In the genomic region with DNA sequence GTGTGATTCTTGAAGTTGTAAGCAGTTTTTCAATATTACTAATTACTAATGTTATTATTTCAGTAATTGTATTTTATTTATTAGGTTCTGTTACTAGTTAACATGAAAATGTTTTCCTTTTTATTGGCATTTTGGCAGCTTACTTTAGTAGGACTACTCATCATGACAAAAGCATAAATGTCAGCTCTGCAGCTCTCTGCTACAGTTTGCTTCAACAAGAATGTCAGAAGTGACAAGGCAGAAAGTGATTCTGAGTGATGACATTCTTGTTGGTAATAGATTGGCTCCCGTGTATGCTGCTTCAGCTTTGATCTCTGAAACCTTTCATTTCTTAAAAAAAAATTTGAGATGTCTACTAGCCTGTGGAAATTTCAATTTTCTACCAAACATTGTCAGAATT, we compare ENCODE assay signal across 1 cellular context.
TF ChIP-seq lines count a peak whose summit lies in the region.

No MANE protein-coding gene starts in this region.

TF ChIP-seq in GM23338, 12 proteins besides CTCF, POLR2A, EP300 and RAD21 (continued from another document):
- TF ChIP-seq, protein P1, sequence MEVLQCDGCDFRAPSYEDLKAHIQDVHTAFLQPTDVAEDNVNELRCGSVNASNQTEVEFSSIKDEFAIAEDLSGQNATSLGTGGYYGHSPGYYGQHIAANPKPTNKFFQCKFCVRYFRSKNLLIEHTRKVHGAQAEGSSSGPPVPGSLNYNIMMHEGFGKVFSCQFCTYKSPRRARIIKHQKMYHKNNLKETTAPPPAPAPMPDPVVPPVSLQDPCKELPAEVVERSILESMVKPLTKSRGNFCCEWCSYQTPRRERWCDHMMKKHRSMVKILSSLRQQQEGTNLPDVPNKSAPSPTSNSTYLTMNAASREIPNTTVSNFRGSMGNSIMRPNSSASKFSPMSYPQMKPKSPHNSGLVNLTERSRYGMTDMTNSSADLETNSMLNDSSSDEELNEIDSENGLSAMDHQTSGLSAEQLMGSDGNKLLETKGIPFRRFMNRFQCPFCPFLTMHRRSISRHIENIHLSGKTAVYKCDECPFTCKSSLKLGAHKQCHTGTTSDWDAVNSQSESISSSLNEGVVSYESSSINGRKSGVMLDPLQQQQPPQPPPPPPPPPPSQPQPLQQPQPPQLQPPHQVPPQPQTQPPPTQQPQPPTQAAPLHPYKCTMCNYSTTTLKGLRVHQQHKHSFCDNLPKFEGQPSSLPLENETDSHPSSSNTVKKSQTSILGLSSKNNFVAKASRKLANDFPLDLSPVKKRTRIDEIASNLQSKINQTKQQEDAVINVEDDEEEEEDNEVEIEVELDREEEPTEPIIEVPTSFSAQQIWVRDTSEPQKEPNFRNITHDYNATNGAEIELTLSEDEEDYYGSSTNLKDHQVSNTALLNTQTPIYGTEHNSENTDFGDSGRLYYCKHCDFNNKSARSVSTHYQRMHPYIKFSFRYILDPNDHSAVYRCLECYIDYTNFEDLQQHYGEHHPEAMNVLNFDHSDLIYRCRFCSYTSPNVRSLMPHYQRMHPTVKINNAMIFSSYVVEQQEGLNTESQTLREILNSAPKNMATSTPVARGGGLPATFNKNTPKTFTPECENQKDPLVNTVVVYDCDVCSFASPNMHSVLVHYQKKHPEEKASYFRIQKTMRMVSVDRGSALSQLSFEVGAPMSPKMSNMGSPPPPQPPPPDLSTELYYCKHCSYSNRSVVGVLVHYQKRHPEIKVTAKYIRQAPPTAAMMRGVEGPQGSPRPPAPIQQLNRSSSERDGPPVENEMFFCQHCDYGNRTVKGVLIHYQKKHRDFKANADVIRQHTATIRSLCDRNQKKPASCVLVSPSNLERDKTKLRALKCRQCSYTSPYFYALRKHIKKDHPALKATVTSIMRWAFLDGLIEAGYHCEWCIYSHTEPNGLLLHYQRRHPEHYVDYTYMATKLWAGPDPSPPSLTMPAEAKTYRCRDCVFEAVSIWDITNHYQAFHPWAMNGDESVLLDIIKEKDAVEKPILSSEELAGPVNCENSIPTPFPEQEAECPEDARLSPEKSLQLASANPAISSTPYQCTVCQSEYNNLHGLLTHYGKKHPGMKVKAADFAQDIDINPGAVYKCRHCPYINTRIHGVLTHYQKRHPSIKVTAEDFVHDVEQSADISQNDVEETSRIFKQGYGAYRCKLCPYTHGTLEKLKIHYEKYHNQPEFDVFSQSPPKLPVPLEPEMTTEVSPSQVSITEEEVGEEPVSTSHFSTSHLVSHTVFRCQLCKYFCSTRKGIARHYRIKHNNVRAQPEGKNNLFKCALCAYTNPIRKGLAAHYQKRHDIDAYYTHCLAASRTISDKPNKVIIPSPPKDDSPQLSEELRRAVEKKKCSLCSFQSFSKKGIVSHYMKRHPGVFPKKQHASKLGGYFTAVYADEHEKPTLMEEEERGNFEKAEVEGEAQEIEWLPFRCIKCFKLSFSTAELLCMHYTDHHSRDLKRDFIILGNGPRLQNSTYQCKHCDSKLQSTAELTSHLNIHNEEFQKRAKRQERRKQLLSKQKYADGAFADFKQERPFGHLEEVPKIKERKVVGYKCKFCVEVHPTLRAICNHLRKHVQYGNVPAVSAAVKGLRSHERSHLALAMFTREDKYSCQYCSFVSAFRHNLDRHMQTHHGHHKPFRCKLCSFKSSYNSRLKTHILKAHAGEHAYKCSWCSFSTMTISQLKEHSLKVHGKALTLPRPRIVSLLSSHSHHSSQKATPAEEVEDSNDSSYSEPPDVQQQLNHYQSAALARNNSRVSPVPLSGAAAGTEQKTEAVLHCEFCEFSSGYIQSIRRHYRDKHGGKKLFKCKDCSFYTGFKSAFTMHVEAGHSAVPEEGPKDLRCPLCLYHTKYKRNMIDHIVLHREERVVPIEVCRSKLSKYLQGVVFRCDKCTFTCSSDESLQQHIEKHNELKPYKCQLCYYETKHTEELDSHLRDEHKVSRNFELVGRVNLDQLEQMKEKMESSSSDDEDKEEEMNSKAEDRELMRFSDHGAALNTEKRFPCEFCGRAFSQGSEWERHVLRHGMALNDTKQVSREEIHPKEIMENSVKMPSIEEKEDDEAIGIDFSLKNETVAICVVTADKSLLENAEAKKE (CRISPR knock-in tag; IDR thresholded peaks at IDR 0.05): no peak
- no peak for TF ChIP-seq NANOG (IDR thresholded peaks at IDR 0.05; ENCODE audit: borderline replicate concordance)
- no peak for TF ChIP-seq EZH2 (IDR thresholded peaks at IDR 0.05; ENCODE audit: low read depth, unreplicated experiment)
